In genomic region chr13:52187029-52187423, GRCh38 we compare ENCODE assay signal across 1 cellular context.
TF ChIP-seq lines count a peak whose summit lies in the region.

No MANE protein-coding gene starts in this region.

TF ChIP-seq in HepG2, 621 proteins besides CTCF, POLR2A, EP300 and RAD21:
- TF ChIP-seq BHLHE40 (IDR thresholded peaks at IDR 0.05; ENCODE audit: low read length) (no peak), MYPOP (CRISPR knock-in tag; IDR thresholded peaks at IDR 0.05) (no peak), ZNF331 (CRISPR knock-in tag; IDR thresholded peaks at IDR 0.05) (no peak), ISL2 (CRISPR knock-in tag; IDR thresholded peaks at IDR 0.05) (no peak), TCF7 (IDR thresholded peaks at IDR 0.05; ENCODE audit: low read depth) (no peak), ZFP82 (CRISPR knock-in tag; IDR thresholded peaks at IDR 0.05; ENCODE audit: borderline replicate concordance) (no peak)
